Comparison of ENCODE assay signal across 8 cellular contexts in genomic region chr9:37784640-37785483, GRCh38. TPM values are rescaled to one million over a fixed set of nuclear protein-coding genes. Genes with fewer than 3 reads are reported as not detected.
DNase-seq lines count a peak whose midpoint lies in the region; ATAC-seq and TF ChIP-seq lines count a peak whose summit lies in the region.

TSS of gene EXOSC3 (minus strand) at chr9:37785064. CDS start at chr9:37785044, 20 bp downstream.

- H3K4me1 ChIP-seq in GM23338 (ENCODE audit: insufficient read depth), result peaks cover 8% of the 10 kb centered on the region
- peaks cover 8% of the 10 kb centered on the region for H3K4me1 ChIP-seq in RWPE2 (ENCODE audit: insufficient read depth, poor library complexity, severe bottlenecking)
- peaks cover 10% of the 10 kb centered on the region for H3K4me1 ChIP-seq in stomach smooth muscle (ENCODE audit: control insufficient read depth, insufficient read depth, low read length)

- H3K4me3 Mint-ChIP-seq in GM23338, result peak within 1 kb of the TSS; percentile 97

- H3K36me3 Mint-ChIP-seq in GM23338 (ENCODE audit: low read depth), result peaks cover 38% of the 10 kb centered on the region

- 0 out of 4 replicates have a peak, but pooled peaks of 1 of the 2 experiments have one; percentile 7 for TF ChIP-seq CTCF in GM23338 (conservative IDR thresholded peaks at IDR 0.05; ENCODE audit: low read depth in 2 of 2)
- TF ChIP-seq CTCF in LNCAP (IDR thresholded peaks at IDR 0.05), result 0 out of 2 replicates have a peak, but pooled peaks have one; percentile 17
- no peak for TF ChIP-seq CTCF in RWPE2 (IDR thresholded peaks at IDR 0.05; ENCODE audit: poor library complexity, severe bottlenecking)
- TF ChIP-seq CTCF in neural cell (IDR thresholded peaks at IDR 0.05; ENCODE audit: poor library complexity, severe bottlenecking), result peak; percentile 48

- peak; percentile 95 for DNase-seq in ELF-1 (ENCODE audit: low read depth, low spot score)
- peak; percentile 97 for DNase-seq in GM23338 (ENCODE audit: low spot score)
- DNase-seq in RWPE2 (ENCODE audit: low spot score), result peak; percentile 88
- peak; percentile 80 for DNase-seq in activated T-helper 9 cell treated with anti-CD3 and anti-CD28 coated beads, Interleukin-2, amount 50 U/mL, for 16 hours (ENCODE audit: low read depth)
- DNase-seq in fibroblast of the conjunctiva (ENCODE audit: low read depth), result peak; percentile 71

- peaks cover 11% of the 10 kb centered on the region for H3K4me1 Mint-ChIP-seq in GM23338

- H3K9ac ChIP-seq in neural cell (ENCODE audit: low read length) (peak within 1 kb of the TSS; percentile 83), stomach smooth muscle (ENCODE audit: low read length in 2 of 2) (peak within 1 kb of the TSS; percentile 86 to 89)

- H3K9me2 ChIP-seq in GM23338 (ENCODE audit: insufficient read depth) (no peaks in the 10 kb centered on the region), neural cell (ENCODE audit: insufficient read depth, low read length) (no peaks in the 10 kb centered on the region)

- 0 out of 2 replicates have a peak, but pooled peaks cover 4% of the 10 kb centered on the region for H3F3A ChIP-seq in GM23338 (replicated peaks; ENCODE audit: low read depth)
- no peaks in the 10 kb centered on the region for H3F3A ChIP-seq in neural cell (ENCODE audit: insufficient read depth, low read length, poor library complexity, severe bottlenecking)

- H3K79me2 ChIP-seq in GM23338 (replicated peaks; ENCODE audit: insufficient read depth) (peaks cover 40% of the 10 kb centered on the region), neural cell (replicated peaks; ENCODE audit: insufficient read depth, low read length) (peaks cover 21% of the 10 kb centered on the region)

- peaks cover 8% of the 10 kb centered on the region for H3K27me3 Mint-ChIP-seq in GM23338 (ENCODE audit: insufficient read depth, low read depth, poor library complexity)

- H3K9me3 ChIP-seq in RWPE2 (ENCODE audit: severe bottlenecking) (no peaks in the 10 kb centered on the region), neural cell (ENCODE audit: low read length) (no peaks in the 10 kb centered on the region), stomach smooth muscle (ENCODE audit: control insufficient read depth in 2 of 2, low read length in 2 of 2) (no peaks in the 10 kb centered on the region)

- peak; percentile 55 for TF ChIP-seq RAD21 in neural cell (conservative IDR thresholded peaks at IDR 0.05)

- H3K27ac ChIP-seq in GM23338 (ENCODE audit: low read depth), result peak within 1 kb of the TSS; percentile 83; the same call in 1 of the 2 replicates
- peak within 1 kb of the TSS; percentile 51 for H3K27ac ChIP-seq in RWPE2 (ENCODE audit: poor library complexity, severe bottlenecking)
- H3K27ac ChIP-seq in neural cell (ENCODE audit: low read length), result peak within 1 kb of the TSS; percentile 78
- H3K27ac ChIP-seq in stomach smooth muscle (ENCODE audit: low read length), result peak within 1 kb of the TSS; percentile 73

- H3K36me3 ChIP-seq in GM23338 (ENCODE audit: insufficient read depth) (peaks cover 39% of the 10 kb centered on the region), RWPE2 (ENCODE audit: low read depth) (peaks cover 42% of the 10 kb centered on the region), neural cell (ENCODE audit: insufficient read depth, low read length) (no peaks in the 10 kb centered on the region), stomach smooth muscle (ENCODE audit: control insufficient read depth in 2 of 2, insufficient read depth in 2 of 2, low read length in 2 of 2) (peaks cover 16 to 24% of the 10 kb centered on the region in 2 donors)

- H3K27me3 ChIP-seq in GM23338 (ENCODE audit: insufficient read depth) (0 out of 2 replicates have a peak, but pooled peaks cover 4% of the 10 kb centered on the region), RWPE2 (ENCODE audit: insufficient read depth, poor library complexity, severe bottlenecking) (no peaks in the 10 kb centered on the region), neural cell (ENCODE audit: insufficient read depth, low read depth, low read length) (no peaks in the 10 kb centered on the region), stomach smooth muscle (ENCODE audit: control insufficient read depth in 1 of 2, insufficient read depth in 2 of 2, low read length in 2 of 2) (peaks cover 4 to 6% of the 10 kb centered on the region in 2 donors)

- no peaks in the 10 kb centered on the region; the same call in 2 of the 3 replicates for H3K9me3 Mint-ChIP-seq in GM23338

- H4K20me1 ChIP-seq in GM23338 (replicated peaks; ENCODE audit: insufficient read depth) (peaks cover 36% of the 10 kb centered on the region), neural cell (ENCODE audit: insufficient read depth) (no peaks in the 10 kb centered on the region)

- H3K4me3 ChIP-seq in GM23338, result peak within 1 kb of the TSS; percentile 99
- peak within 1 kb of the TSS; percentile 91 for H3K4me3 ChIP-seq in RWPE2 (ENCODE audit: severe bottlenecking)
- peak within 1 kb of the TSS; percentile 81 for H3K4me3 ChIP-seq in neural cell (ENCODE audit: low read length)
- H3K4me3 ChIP-seq in stomach smooth muscle (ENCODE audit: low read length in 2 of 2), result peak within 1 kb of the TSS; percentile 97

- peak within 1 kb of the TSS; percentile 95 for H3K27ac Mint-ChIP-seq in GM23338

- H2AFZ ChIP-seq in GM23338 (peak within 1 kb of the TSS; percentile 96), neural cell (ENCODE audit: low read depth, low read length) (peak within 1 kb of the TSS; percentile 97)

- peak; percentile 60 for TF ChIP-seq EP300 in neural cell (conservative IDR thresholded peaks at IDR 0.05; ENCODE audit: poor library complexity, severe bottlenecking)

- peak within 1 kb of the TSS; percentile 100 for H3K4me2 ChIP-seq in GM23338
- H3K4me2 ChIP-seq in neural cell (ENCODE audit: low read length), result peak within 1 kb of the TSS; percentile 96

- ATAC-seq in GM23338 (peak; percentile 89), RWPE2 (ENCODE audit: low read depth) (peak; percentile 95)

TF ChIP-seq in GM23338, 12 proteins besides CTCF, POLR2A, EP300 and RAD21 (continues in another document):
- no peak for TF ChIP-seq STAT1 (IDR thresholded peaks at IDR 0.05; ENCODE audit: unreplicated experiment)
- TF ChIP-seq JUNB (IDR thresholded peaks at IDR 0.05; ENCODE audit: unreplicated experiment), result no peak
- TF ChIP-seq NANOG (IDR thresholded peaks at IDR 0.05; ENCODE audit: borderline replicate concordance), result no peak
- TF ChIP-seq REST (IDR thresholded peaks at IDR 0.05; ENCODE audit: unreplicated experiment), result peak; percentile 76

TF ChIP-seq in neural cell, 6 proteins besides CTCF, POLR2A, EP300 and RAD21:
- TF ChIP-seq EZH2 (IDR thresholded peaks at IDR 0.05; ENCODE audit: borderline replicate concordance, insufficient read depth, low read length, poor library complexity, severe bottlenecking) (no peak), REST (IDR thresholded peaks at IDR 0.05; ENCODE audit: borderline replicate concordance) (no peak), MXI1 (conservative IDR thresholded peaks at IDR 0.05; ENCODE audit: poor library complexity, severe bottlenecking) (peak; percentile 92), SMC3 (conservative IDR thresholded peaks at IDR 0.05; ENCODE audit: poor library complexity) (peak; percentile 59), POLR2AphosphoS5 (IDR thresholded peaks at IDR 0.05) (peak; percentile 97), TAF1 (IDR thresholded peaks at IDR 0.05; ENCODE audit: low read depth) (peak; percentile 54)

RNA-seq across cellular contexts. Expression of gene EXOSC3, which starts in this region (rescaled TPM):
- total RNA-seq in GM23338 (2014; rRNA removed; shearing (Covaris generic)), result 59.9 and 62.3 TPM in 2 replicates
- polyA plus RNA-seq in GM23338 (2016; fragmentation: Nextera tagmentation; extraction: Ambion mirVana) (143 and 149 TPM in 2 replicates), neural cell (40.7 and 46.4 TPM in 2 replicates)
- polyA minus RNA-seq in neural cell, result 89.7 and 95.9 TPM in 2 replicates

Comparison
In these comparisons a context has a peak if more than half of its experiments do, and no peak if none do; other contexts are left out.
1. Peak in every context shown above with its lines: DNase-seq, ATAC-seq, H3K4me3 ChIP-seq and H3K27ac ChIP-seq.